Comparison of ENCODE assay signal across 8 cellular contexts in genomic region chr2:43168016-43168369, GRCh38. TPM values are rescaled to one million over a fixed set of nuclear protein-coding genes. Genes with fewer than 3 reads are reported as not detected.
DNase-seq lines count a peak whose midpoint lies in the region; ATAC-seq and TF ChIP-seq lines count a peak whose summit lies in the region.

No MANE protein-coding gene starts in this region.

- intact Hi-C loops in activated T-helper 1 cell treated with anti-CD3 and anti-CD28 coated beads, Interleukin-12 subunit alpha, Interleukin-12 subunit beta, Interleukin-2, Interleukin-4 antibody, amounts not matched to agents 30 ng/mL and 10 ng/mL and 1 ng/mL, durations not matched to agents 14 hours and 24 hours and 36 hours (cut with micrococcal nuclease), result loop anchor here (1.0 kb wide), 1 partner anchor 9 kb away; no protein-coding TSS in a partner anchor
- intact Hi-C loops in lower lobe of right lung (cut with DNase I), result no loop called here
- intact Hi-C loops in stomach (cut with DNase I; ENCODE audit: low total_unique reads), result no loop called here

- H3K4me1 Mint-ChIP-seq in activated T-cell treated with anti-CD3 and anti-CD28 coated beads, Interleukin-2, amount 50 U/mL, for 24 hours (ENCODE audit: low read depth), result peaks cover 63% of the 10 kb centered on the region
- H3K4me1 Mint-ChIP-seq in activated T-helper 1 cell treated with anti-CD3 and anti-CD28 coated beads, Interleukin-12 subunit alpha, Interleukin-12 subunit beta, Interleukin-2, Interleukin-4 antibody, amounts not matched to agents 30 ng/mL and 10 ng/mL and 1 ng/mL, durations not matched to agents 14 hours and 24 hours and 36 hours (ENCODE audit: low read depth), result peaks cover 55% of the 10 kb centered on the region

- TF ChIP-seq CTCF in lower lobe of right lung (IDR thresholded peaks at IDR 0.05) (no peak), stomach (IDR thresholded peaks at IDR 0.05) (no peak)

- H3K36me3 ChIP-seq in lower lobe of right lung (no peaks in the 10 kb centered on the region), stomach (no peaks in the 10 kb centered on the region)

- TF ChIP-seq POLR2A in stomach (IDR thresholded peaks at IDR 0.05), result no peak

- no peak overlapping the region for H3K4me3 Mint-ChIP-seq in activated T-cell treated with anti-CD3 and anti-CD28 coated beads, Interleukin-2, amount 50 U/mL, for 24 hours
- no peak overlapping the region for H3K4me3 Mint-ChIP-seq in activated T-helper 1 cell treated with anti-CD3 and anti-CD28 coated beads, Interleukin-12 subunit alpha, Interleukin-12 subunit beta, Interleukin-2, Interleukin-4 antibody, amounts not matched to agents 30 ng/mL and 10 ng/mL and 1 ng/mL, durations not matched to agents 14 hours and 24 hours and 36 hours

- H3K4me1 ChIP-seq in lower lobe of right lung (peaks cover 55% of the 10 kb centered on the region), stomach (peaks cover 34 to 57% (median 44%) of the 10 kb centered on the region in 4 donors)

- no peaks in the 10 kb centered on the region for H3K9me3 Mint-ChIP-seq in activated T-cell treated with anti-CD3 and anti-CD28 coated beads, Interleukin-2, amount 50 U/mL, for 24 hours
- H3K9me3 Mint-ChIP-seq in activated T-helper 1 cell treated with anti-CD3 and anti-CD28 coated beads, Interleukin-12 subunit alpha, Interleukin-12 subunit beta, Interleukin-2, Interleukin-4 antibody, amounts not matched to agents 30 ng/mL and 10 ng/mL and 1 ng/mL, durations not matched to agents 14 hours and 24 hours and 36 hours, result no peaks in the 10 kb centered on the region

- H3K27me3 Mint-ChIP-seq in activated T-cell treated with anti-CD3 and anti-CD28 coated beads, Interleukin-2, amount 50 U/mL, for 24 hours, result no peaks in the 10 kb centered on the region
- H3K27me3 Mint-ChIP-seq in activated T-helper 1 cell treated with anti-CD3 and anti-CD28 coated beads, Interleukin-12 subunit alpha, Interleukin-12 subunit beta, Interleukin-2, Interleukin-4 antibody, amounts not matched to agents 30 ng/mL and 10 ng/mL and 1 ng/mL, durations not matched to agents 14 hours and 24 hours and 36 hours (ENCODE audit: insufficient read depth), result no peaks in the 10 kb centered on the region

- no peak for DNase-seq in activated T-cell treated with anti-CD3 and anti-CD28 coated beads, Interleukin-2, amount 50 U/mL, for 24 hours
- no peak for DNase-seq in activated T-cell treated with anti-CD3 and anti-CD28 coated beads for 4 hours
- no peak for DNase-seq in activated T-helper 1 cell treated with anti-CD3 and anti-CD28 coated beads, Interleukin-12 subunit alpha, Interleukin-12 subunit beta, Interleukin-2, Interleukin-4 antibody, amounts not matched to agents 30 ng/mL and 10 ng/mL and 1 ng/mL, durations not matched to agents 14 hours and 24 hours and 36 hours (ENCODE audit: low spot score)
- no peak for DNase-seq in lower lobe of right lung
- DNase-seq in stomach, result no peak
- no peak for DNase-seq in NCI-H748 treated with DMSO at 0.1 percent for 48 hours (lab: John Stamatoyannopoulos, UW)

- ATAC-seq in lower lobe of right lung (no peak), HG02623 (IDR thresholded peaks at IDR 0.05; ENCODE audit: unreplicated experiment) (no peak), HG03196 (IDR thresholded peaks at IDR 0.05; ENCODE audit: unreplicated experiment) (no peak)

- peak overlapping the region; percentile 76 for H3K27ac Mint-ChIP-seq in activated T-cell treated with anti-CD3 and anti-CD28 coated beads, Interleukin-2, amount 50 U/mL, for 24 hours
- peak overlapping the region; percentile 95 for H3K27ac Mint-ChIP-seq in activated T-helper 1 cell treated with anti-CD3 and anti-CD28 coated beads, Interleukin-12 subunit alpha, Interleukin-12 subunit beta, Interleukin-2, Interleukin-4 antibody, amounts not matched to agents 30 ng/mL and 10 ng/mL and 1 ng/mL, durations not matched to agents 14 hours and 24 hours and 36 hours

- 86 to 100% (median 100%) methylated on average over 1 of the region's 1 CpG for whole genome bisulfite sequencing in stomach, 5 donors

- H3K36me3 Mint-ChIP-seq in activated T-cell treated with anti-CD3 and anti-CD28 coated beads, Interleukin-2, amount 50 U/mL, for 24 hours (ENCODE audit: low read depth), result no peaks in the 10 kb centered on the region
- H3K36me3 Mint-ChIP-seq in activated T-helper 1 cell treated with anti-CD3 and anti-CD28 coated beads, Interleukin-12 subunit alpha, Interleukin-12 subunit beta, Interleukin-2, Interleukin-4 antibody, amounts not matched to agents 30 ng/mL and 10 ng/mL and 1 ng/mL, durations not matched to agents 14 hours and 24 hours and 36 hours (ENCODE audit: low read depth), result peaks cover 3% of the 10 kb centered on the region

- no peak for TF ChIP-seq EP300 in stomach (IDR thresholded peaks at IDR 0.05)

- H3K9me3 ChIP-seq in lower lobe of right lung (no peaks in the 10 kb centered on the region), stomach (no peaks in the 10 kb centered on the region)

- H3K4me3 ChIP-seq in lower lobe of right lung, result no peak overlapping the region
- no peak overlapping the region for H3K4me3 ChIP-seq in stomach

- H3K27ac ChIP-seq in lower lobe of right lung, result peak overlapping the region; percentile 58
- H3K27ac ChIP-seq in stomach, result peak overlapping the region; percentile 73 to 91 (median 88)

- no peaks in the 10 kb centered on the region for H3K27me3 ChIP-seq in lower lobe of right lung (ENCODE audit: low read depth)
- no peaks in the 10 kb centered on the region for H3K27me3 ChIP-seq in stomach

RNA-seq across cellular contexts. Expression of gene ZFP36L2, which starts 58.4 kb away (rescaled TPM):
- 92.3 TPM in 2 replicates for total RNA-seq in activated T-helper 1 cell treated with anti-CD3 and anti-CD28 coated beads, Interleukin-12 subunit alpha, Interleukin-12 subunit beta, Interleukin-2, Interleukin-4 antibody, amounts not matched to agents 30 ng/mL and 10 ng/mL and 1 ng/mL, durations not matched to agents 14 hours and 24 hours and 36 hours
- total RNA-seq in lower lobe of right lung (136 TPM), stomach (100 to 1,000 TPM in 3 of 5 donors, 10 to 100 TPM in 2; 49.1 to 189 (median 109) TPM)
- 10 to 100 TPM; 43.7 to 89.2 (median 44.0) TPM for polyA plus RNA-seq in stomach
